In the genomic region with DNA sequence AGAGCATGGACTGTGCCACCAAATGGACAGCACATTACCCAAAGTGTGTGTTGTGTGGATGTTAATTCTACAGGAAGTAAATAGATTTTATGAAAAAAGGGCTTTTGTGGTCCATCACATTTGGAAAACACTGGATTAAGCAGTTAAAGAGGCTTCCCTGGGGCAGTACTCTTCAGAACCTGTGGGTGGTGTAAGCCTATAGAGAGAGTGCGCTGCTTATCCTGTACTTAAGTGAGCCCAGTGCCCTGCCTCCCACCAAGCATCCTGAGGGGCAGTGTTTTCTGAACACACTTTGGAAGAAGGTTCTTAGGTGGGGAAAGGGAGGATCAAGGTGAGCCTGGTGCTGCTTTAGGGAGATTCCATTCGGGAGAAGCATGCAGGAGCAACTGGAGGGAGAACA, we compare ENCODE assay signal across 11 cellular contexts.
DNase-seq lines count a peak whose midpoint lies in the region; FAIRE-seq and TF ChIP-seq lines count a peak whose summit lies in the region.
"Had no signal": no experiment of that assay in that cellular context is flagged by ENCODE, and none has a peak within 500 bp of the region (broad histone marks: within the 10 kb centered on the region; RNA-seq: fewer than 3 reads in every experiment).

No MANE protein-coding gene starts in this region.

- no peaks in the 10 kb centered on the region for H3K9me2 ChIP-seq in OCI-LY1 (ENCODE audit: low read depth, low read length)

- no peaks in the 10 kb centered on the region for H4K20me1 ChIP-seq in OCI-LY1 (ENCODE audit: insufficient read depth, low read length)

- no peak for FAIRE-seq in H54 (lab: Jason Lieb, UNC)

- H3K79me2 ChIP-seq in OCI-LY1 (ENCODE audit: insufficient read depth, low read length): no peaks in the 10 kb centered on the region

- H2AFZ ChIP-seq in OCI-LY1 (ENCODE audit: low read length): no peak overlapping the region

- 0 out of 2 replicates have a peak, but pooled peaks cover 1% of the 10 kb centered on the region for H3K36me3 ChIP-seq in OCI-LY1 (ENCODE audit: insufficient read depth, low read length)

- H3K27ac ChIP-seq in OCI-LY1 (ENCODE audit: low read depth, low read length, poor library complexity, severe bottlenecking): no peak overlapping the region
- H3K27ac ChIP-seq: tibial nerve had no signal

- no peak overlapping the region for H3K4me3 Mint-ChIP-seq in nephron progenitor cell

- H3K27me3 Mint-ChIP-seq in nephron progenitor cell (ENCODE audit: low read depth, poor library complexity): peaks cover 3% of the 10 kb centered on the region

- H3K4me1 ChIP-seq in OCI-LY1 (ENCODE audit: insufficient read depth, low read length, severe bottlenecking): no peaks in the 10 kb centered on the region
- H3K4me1 ChIP-seq: HAP-1, tibial nerve had no signal

- H3K4me3 ChIP-seq in OCI-LY1 (ENCODE audit: low read depth, low read length, poor library complexity, severe bottlenecking) (no peak overlapping the region), choroid plexus epithelial cell (ENCODE audit: low read depth, low read length) (no peak overlapping the region)
- H3K4me3 ChIP-seq: HAP-1, tibial nerve had no signal

- DNase-seq in NCI-H2227 (lab: John Stamatoyannopoulos, UW; ENCODE audit: unreplicated experiment) (peak; percentile 7), NCI-H2227 treated with DMSO at 0.1 percent for 48 hours (lab: John Stamatoyannopoulos, UW) (no peak), choroid plexus epithelial cell (ENCODE audit: low read depth) (peak; percentile 71), nephron progenitor cell (no peak), germinal center (ENCODE audit: low spot score) (no peak), H54 (ENCODE audit: insufficient read length, low spot score) (no peak), NCI-H146 (lab: John Stamatoyannopoulos, UW) (no peak)
- DNase-seq: effector CD4-positive, alpha-beta T cell had no signal

- H3K9ac ChIP-seq in OCI-LY1 (ENCODE audit: low read length): no peak overlapping the region

- peaks cover 13% of the 10 kb centered on the region for H3K36me3 Mint-ChIP-seq in nephron progenitor cell (ENCODE audit: low read depth)

- TF ChIP-seq POLR2A in H54 (IDR thresholded peaks at IDR 0.05; ENCODE audit: low read depth, low read length): no peak

- no peaks in the 10 kb centered on the region for H3F3A ChIP-seq in OCI-LY1 (ENCODE audit: insufficient read depth, low read length)

- no peaks in the 10 kb centered on the region for H3K9me3 Mint-ChIP-seq in nephron progenitor cell

- peak overlapping the region; percentile 8 for H3K27ac Mint-ChIP-seq in nephron progenitor cell

- TF ChIP-seq CTCF in OCI-LY1 (IDR thresholded peaks at IDR 0.05; ENCODE audit: low read length) (peak; percentile 30; the same call in 1 of the 2 replicates), choroid plexus epithelial cell (conservative IDR thresholded peaks at IDR 0.05; ENCODE audit: low read depth, low read length) (peak; percentile 68), nephron progenitor cell (IDR thresholded peaks at IDR 0.05) (peak; percentile 18)

- H3K4me2 ChIP-seq in OCI-LY1 (ENCODE audit: low read length): no peak overlapping the region

- H3K4me1 Mint-ChIP-seq in nephron progenitor cell: no peaks in the 10 kb centered on the region

- H3K9me3 ChIP-seq in OCI-LY1 (ENCODE audit: low read length): no peaks in the 10 kb centered on the region
- H3K9me3 ChIP-seq: HAP-1, tibial nerve had no signal

- no peaks in the 10 kb centered on the region for H3K27me3 ChIP-seq in OCI-LY1 (ENCODE audit: insufficient read depth, low read length)
- H3K27me3 ChIP-seq: tibial nerve had no signal

Comparison
In these comparisons a context has a peak if more than half of its experiments do, and no peak if none do; other contexts are left out.
1. DNase-seq: peak in NCI-H2227 (single experiment) and choroid plexus epithelial cell (single experiment); none in NCI-H2227 treated with DMSO at 0.1 percent for 48 hours (single experiment), nephron progenitor cell (single experiment), germinal center (single experiment), H54 (single experiment) and NCI-H146 (single experiment).
2. CTCF ChIP-seq: peak in every context shown above with its lines; median percentile 68 in choroid plexus epithelial cell; 30 in OCI-LY1; 18 in nephron progenitor cell.